Comparison of ENCODE assay signal across 25 cellular contexts in the genomic region with DNA sequence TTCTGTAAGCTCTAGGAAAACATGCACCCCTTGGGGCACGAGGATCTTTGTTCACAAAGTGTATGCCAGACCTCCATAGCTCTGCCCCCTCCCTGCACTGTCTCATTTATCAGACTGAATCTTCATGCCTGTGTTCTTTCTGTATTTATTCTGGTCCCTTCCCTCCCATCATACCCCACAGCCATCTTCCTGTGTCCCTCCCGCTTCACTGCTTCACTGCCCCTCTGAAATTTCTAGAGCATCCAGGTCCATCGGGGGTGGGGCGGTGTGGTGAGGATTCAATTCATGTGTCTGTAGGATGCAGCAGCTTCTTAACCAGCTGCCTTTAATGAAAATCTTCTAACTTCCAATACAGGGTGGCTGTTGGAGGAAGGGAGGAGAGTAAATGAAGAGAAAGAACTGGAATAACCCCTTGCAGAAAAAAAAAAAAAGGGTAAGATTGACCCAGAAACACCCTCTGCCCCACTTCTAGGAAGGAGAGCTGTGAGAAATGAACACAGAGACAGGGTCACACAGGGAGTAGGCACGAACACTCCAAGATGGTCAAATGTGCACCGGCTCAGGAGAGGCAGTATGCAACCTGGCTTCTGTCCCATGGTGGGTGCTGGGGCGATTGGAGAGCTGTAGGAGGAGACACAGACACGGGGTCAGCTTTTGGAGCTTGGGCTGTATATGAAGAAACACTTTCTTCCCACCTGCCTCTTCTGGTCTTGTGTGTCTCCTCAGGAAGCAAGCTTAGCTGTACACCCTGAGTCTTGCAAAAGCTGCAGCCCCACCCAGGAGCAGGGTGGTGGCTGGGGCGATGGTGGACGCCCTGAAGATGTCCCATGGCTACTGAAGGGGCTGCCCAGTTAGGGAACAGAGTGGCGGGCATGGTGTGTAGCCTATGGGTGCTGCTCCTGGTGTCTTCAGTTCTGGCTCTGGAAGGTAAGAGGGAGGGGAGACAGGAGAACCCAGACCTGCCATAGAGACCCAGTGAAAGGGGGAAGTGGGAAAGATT. TPM values are rescaled to one million over a fixed set of nuclear protein-coding genes. Genes with fewer than 3 reads are reported as not detected.
A peak's percentile ranks its signal among the peaks of the same experiment; 100 is the strongest.
DNase-seq lines count a peak whose midpoint lies in the region; ATAC-seq, FAIRE-seq and TF ChIP-seq lines count a peak whose summit lies in the region.
"Had no signal": no experiment of that assay in that cellular context is flagged by ENCODE, and none has a peak within 500 bp of the region (broad histone marks: within the 10 kb centered on the region; RNA-seq: fewer than 3 reads in every experiment).

No MANE protein-coding gene starts in this region.

- no peak for DNase-seq in CD8-positive, alpha-beta memory T cell
- DNase-seq in memory B cell (ENCODE audit: low spot score in 2 of 2) (no peak), germinal center (ENCODE audit: low spot score) (no peak), H54 (ENCODE audit: insufficient read length, low spot score) (no peak)
- DNase-seq in effector CD4-positive, alpha-beta T cell: no peak
- DNase-seq: COR-L47; DMS 273 treated with DMSO at 0.1 percent for 48 hours; DND-41; GOT3; HFFc6; KBM-7; NCI-H1105 treated with DMSO at 0.1 percent for 48 hours; NCI-H1694; NCI-H510A; NCI-H748 treated with DMSO at 0.1 percent for 48 hours; NK-92 treated with Interleukin-12 subunit alpha and Interleukin-12 subunit beta, amount 100 ng/mL, for 24 hours; SHP77 treated with DMSO at 0.1 percent for 48 hours; SK-N-SH had no signal

- H4K20me1 ChIP-seq in BLaER1 treated with 17β-estradiol and CSF1 and Interleukin-3, amounts not matched to agents 10 nM and 100 nM: no peaks in the 10 kb centered on the region

- peaks cover 14 to 49% (median 40%) of the 10 kb centered on the region in 10 experiments for H3K4me1 ChIP-seq in BLaER1 treated with 17β-estradiol and CSF1 and Interleukin-3, amounts not matched to agents 10 nM and 100 nM
- H3K4me1 ChIP-seq in CD8-positive, alpha-beta memory T cell (ENCODE audit: insufficient read depth, low read length): peaks cover under 1% of the 10 kb centered on the region

- no peak for TF ChIP-seq POLR2A in H54 (IDR thresholded peaks at IDR 0.05; ENCODE audit: low read depth, low read length)

- FAIRE-seq in H54 (lab: Jason Lieb, UNC): no peak
- FAIRE-seq: G401.6, HepG2, RCC 7860 had no signal

- no peak for TF ChIP-seq CTCF in VCaP (conservative IDR thresholded peaks at IDR 0.05)

- no peak overlapping the region for H3K4me3 ChIP-seq in BLaER1 treated with 17β-estradiol and CSF1 and Interleukin-3, amounts not matched to agents 10 nM and 100 nM
- H3K4me3 ChIP-seq in CD8-positive, alpha-beta memory T cell (ENCODE audit: low read length): no peak overlapping the region

- no peaks in the 10 kb centered on the region for H3K27me3 ChIP-seq in BLaER1 treated with 17β-estradiol and CSF1 and Interleukin-3, amounts not matched to agents 10 nM and 100 nM
- no peaks in the 10 kb centered on the region for H3K27me3 ChIP-seq in CD8-positive, alpha-beta memory T cell (ENCODE audit: insufficient read depth, low read length, poor library complexity, severe bottlenecking)

- ATAC-seq in memory B cell (ENCODE audit: low read depth): no peak
- ATAC-seq: HepG2 had no signal

- no peak overlapping the region; a peak in 1 of 22 replicates for H3K27ac ChIP-seq in BLaER1 treated with 17β-estradiol and CSF1 and Interleukin-3, amounts not matched to agents 10 nM and 100 nM
- no peak overlapping the region for H3K27ac ChIP-seq in CD8-positive, alpha-beta memory T cell (ENCODE audit: low read depth, low read length)
- H3K27ac ChIP-seq in VCaP: peak overlapping the region; percentile 97
- H3K27ac ChIP-seq: C4-2B had no signal

- no peaks in the 10 kb centered on the region for H3K9me3 ChIP-seq in BLaER1 treated with 17β-estradiol and CSF1 and Interleukin-3, amounts not matched to agents 10 nM and 100 nM (replicated peaks in 1 of 11)
- H3K9me3 ChIP-seq in CD8-positive, alpha-beta memory T cell (ENCODE audit: low read length): no peaks in the 10 kb centered on the region
- H3K9me3 ChIP-seq: SK-N-SH had no signal

- CTCF ChIA-PET in CD8-positive, alpha-beta memory T cell (lab: Charles Lee): interaction anchor here (0.9 kb wide), 2 partner anchors 19 to 41 kb away, joined by 3 read pairs; no protein-coding TSS in a partner anchor

- peak overlapping the region in 6 of 8 donors; percentile 39 to 72 (median 44) for H3K27ac Mint-ChIP-seq in CD8-positive, alpha-beta memory T cell
- peak overlapping the region; percentile 61 for H3K27ac Mint-ChIP-seq in memory B cell
- H3K27ac Mint-ChIP-seq: HFFc6 had no signal

- POLR2A ChIA-PET in CD8-positive, alpha-beta memory T cell (lab: Charles Lee): no interaction called here

- H3K9ac ChIP-seq in BLaER1 treated with 17β-estradiol and CSF1 and Interleukin-3, amounts not matched to agents 10 nM and 100 nM: no peak overlapping the region
- H3K9ac ChIP-seq: SK-N-SH had no signal

- H3K36me3 ChIP-seq in BLaER1 treated with 17β-estradiol and CSF1 and Interleukin-3, amounts not matched to agents 10 nM and 100 nM: peaks cover 0 to 22% (median 0%) of the 10 kb centered on the region in 11 experiments; a peak in 4 of 22 replicates
- H3K36me3 ChIP-seq in CD8-positive, alpha-beta memory T cell (ENCODE audit: insufficient read depth, low read length): no peaks in the 10 kb centered on the region

- H3K27me3 Mint-ChIP-seq in CD8-positive, alpha-beta memory T cell: no peaks in the 10 kb centered on the region
- H3K27me3 Mint-ChIP-seq in memory B cell: no peaks in the 10 kb centered on the region

- peaks cover 0 to 3% (median 0%) of the 10 kb centered on the region in 3 donors for H3K4me1 Mint-ChIP-seq in CD8-positive, alpha-beta memory T cell
- peaks cover 12% of the 10 kb centered on the region for H3K4me1 Mint-ChIP-seq in memory B cell

- peaks cover 0 to 34% (median 2%) of the 10 kb centered on the region in 3 donors for H3K36me3 Mint-ChIP-seq in CD8-positive, alpha-beta memory T cell
- peaks cover 30% of the 10 kb centered on the region for H3K36me3 Mint-ChIP-seq in memory B cell

- H3K4me2 ChIP-seq in BLaER1 treated with 17β-estradiol and CSF1 and Interleukin-3, amounts not matched to agents 10 nM and 100 nM: peak overlapping the region in 10 of 11 experiments; percentile 10 to 73 (median 66); a peak in 18 of 22 replicates
- H3K4me2 ChIP-seq: SK-N-SH had no signal

- peak overlapping the region in 1 of 7 donors; percentile 44 for H3K4me3 Mint-ChIP-seq in CD8-positive, alpha-beta memory T cell
- H3K4me3 Mint-ChIP-seq in memory B cell: no peak overlapping the region
- H3K4me3 Mint-ChIP-seq: HFFc6 had no signal

- no peaks in the 10 kb centered on the region for H3K9me3 Mint-ChIP-seq in CD8-positive, alpha-beta memory T cell
- no peaks in the 10 kb centered on the region for H3K9me3 Mint-ChIP-seq in memory B cell
- H3K9me3 Mint-ChIP-seq: HFFc6 had no signal

RNA-seq across cellular contexts. Expression of gene EPHB6, which starts 7.8 kb away (rescaled TPM):
- 1 to 10 TPM; 6.0 to 8.1 TPM for total RNA-seq in CD8-positive, alpha-beta memory T cell
- 13.7 TPM for polyA plus RNA-seq in CD8-positive, alpha-beta memory T cell
- total RNA-seq: HepG2 had no signal
- polyA plus RNA-seq: HepG2 had no signal

RNA-seq across cellular contexts. Expression of gene TRPV6, which starts 22.8 kb away (rescaled TPM):
- not detected for total RNA-seq in CD8-positive, alpha-beta memory T cell
- not detected for polyA plus RNA-seq in CD8-positive, alpha-beta memory T cell
- total RNA-seq: HepG2, HFFc6, OCI-LY7 had no signal
- polyA plus RNA-seq: HepG2, SK-N-SH had no signal
